ENCODE assay signal across 24 cellular contexts in genomic region chr10:47181057-47181849, GRCh38.
DNase-seq lines count a peak whose midpoint lies in the region; ATAC-seq and TF ChIP-seq lines count a peak whose summit lies in the region.
"Had no signal": no experiment of that assay in that cellular context is flagged by ENCODE, and none has a peak within 500 bp of the region (broad histone marks: within the 10 kb centered on the region; RNA-seq: fewer than 3 reads in every experiment).

No MANE protein-coding gene starts in this region.

- TF ChIP-seq CTCF in NB4 (IDR thresholded peaks at IDR 0.05; ENCODE audit: low read depth, low read length) = no peak
- no peak for TF ChIP-seq CTCF in progenitor cell of endocrine pancreas (IDR thresholded peaks at IDR 0.05; ENCODE audit: unreplicated experiment)
- no peak for TF ChIP-seq CTCF in ovary (IDR thresholded peaks at IDR 0.05)

- no peaks in the 10 kb centered on the region for H3K27me3 ChIP-seq in neuronal stem cell (ENCODE audit: control insufficient read depth in 3 of 3, insufficient read depth in 3 of 3, low read depth in 1 of 3, low read length in 3 of 3)
- no peaks in the 10 kb centered on the region for H3K27me3 ChIP-seq in ovary

- H2AK5ac ChIP-seq in neuronal stem cell (ENCODE audit: low read depth, low read length) = no peak overlapping the region

- H3K4me1 ChIP-seq in neuronal stem cell (ENCODE audit: control insufficient read depth in 2 of 2, insufficient read depth in 1 of 2, low read depth in 1 of 2, low read length in 2 of 2) = peaks cover 1 to 2% of the 10 kb centered on the region in 2 donors
- no peaks in the 10 kb centered on the region for H3K4me1 ChIP-seq in ovary (ENCODE audit: insufficient read depth)
- H3K4me1 ChIP-seq: lower lobe of right lung, psoas muscle had no signal

- no peaks in the 10 kb centered on the region for H3K9me3 ChIP-seq in neuronal stem cell (replicated peaks in 1 of 2; ENCODE audit: control insufficient read depth in 2 of 2, insufficient read depth in 1 of 2, low read depth in 1 of 2, low read length in 2 of 2)
- no peaks in the 10 kb centered on the region for H3K9me3 ChIP-seq in ovary
- H3K9me3 ChIP-seq: lower lobe of right lung, psoas muscle had no signal

- no peak overlapping the region for H3K4ac ChIP-seq in neuronal stem cell (ENCODE audit: low read length)

- H3K4me3 ChIP-seq in NB4 (ENCODE audit: low read depth, low read length) (no peak overlapping the region), neuronal stem cell (ENCODE audit: low read length in 2 of 2) (no peak overlapping the region), ovary (no peak overlapping the region)
- H3K4me3 ChIP-seq: GM12878, lower lobe of right lung, psoas muscle had no signal

- no peaks in the 10 kb centered on the region for H3K27me3 Mint-ChIP-seq in activated CD8-positive, alpha-beta T cell treated with anti-CD3 and anti-CD28 coated beads, Interleukin-2, amount 10 ng/mL, durations not matched to agents 7 days and 5 days (ENCODE audit: low read depth)
- peaks cover 4% of the 10 kb centered on the region for H3K27me3 Mint-ChIP-seq in progenitor cell of endocrine pancreas
- H3K27me3 Mint-ChIP-seq: activated B cell treated with CpG ODN at 0.5 μM for 24 hours; activated CD4-positive, alpha-beta memory T cell treated with anti-CD3 and anti-CD28 coated beads, Interleukin-2, amount 10 ng/mL, durations not matched to agents 7 days and 5 days; central memory CD8-positive, alpha-beta T cell had no signal

- H3K27ac ChIP-seq in neuronal stem cell (replicated peaks; ENCODE audit: low read length) (no peak overlapping the region), ovary (no peak overlapping the region)
- H3K27ac ChIP-seq: lower lobe of right lung, psoas muscle had no signal

- H3K14ac ChIP-seq in neuronal stem cell (ENCODE audit: low read length) = no peak overlapping the region

- no peak overlapping the region for H3K4me3 Mint-ChIP-seq in activated CD8-positive, alpha-beta T cell treated with anti-CD3 and anti-CD28 coated beads, Interleukin-2, amount 10 ng/mL, durations not matched to agents 7 days and 5 days
- H3K4me3 Mint-ChIP-seq in progenitor cell of endocrine pancreas (ENCODE audit: low read depth) = no peak overlapping the region
- H3K4me3 Mint-ChIP-seq: activated B cell treated with CpG ODN at 0.5 μM for 24 hours; activated CD4-positive, alpha-beta memory T cell treated with anti-CD3 and anti-CD28 coated beads, Interleukin-2, amount 10 ng/mL, durations not matched to agents 7 days and 5 days; central memory CD8-positive, alpha-beta T cell had no signal

- DNase-seq in activated naive CD4-positive, alpha-beta T cell treated with anti-CD3 and anti-CD28 coated beads, Interleukin-2, amount 50 U/mL, for 72 hours (ENCODE audit: low spot score in 2 of 2) = no peak
- DNase-seq in activated naive CD4-positive, alpha-beta T cell treated with Interleukin-2 at 50 U/mL for 16 hours = no peak
- peak; percentile 31 for DNase-seq in NB4 (ENCODE audit: low read depth)
- DNase-seq in activated CD8-positive, alpha-beta T cell treated with anti-CD3 and anti-CD28 coated beads, Interleukin-2, amount 10 ng/mL, durations not matched to agents 7 days and 5 days = no peak
- no peak for DNase-seq in neuronal stem cell (ENCODE audit: low spot score)
- DNase-seq in progenitor cell of endocrine pancreas (ENCODE audit: low spot score, unreplicated experiment) = no peak
- no peak for DNase-seq in sciatic nerve (ENCODE audit: low spot score)
- no peak for DNase-seq in ovary
- DNase-seq: activated B cell treated with CpG ODN at 0.5 μM for 24 hours; activated CD4-positive, alpha-beta memory T cell treated with anti-CD3 and anti-CD28 coated beads, Interleukin-2, amount 10 ng/mL, durations not matched to agents 7 days and 5 days; activated naive CD4-positive, alpha-beta T cell treated with anti-CD3 and anti-CD28 coated beads, Interleukin-2, amount 50 U/mL, for 16 hours; activated T-cell treated with anti-CD3 and anti-CD28 coated beads for 4 hours; dermis blood vessel endothelial cell; glutamatergic neuron; kidney; lower lobe of right lung; NCI-H1417 treated with DMSO at 0.1 percent for 48 hours; NCI-H2107; NCI-H510A; psoas muscle; T-helper 9 cell; trophoblast cell had no signal

- peak overlapping the region; percentile 61 for H2AFZ ChIP-seq in neuronal stem cell (ENCODE audit: low read length)

- no peak overlapping the region for H3K9ac ChIP-seq in neuronal stem cell (ENCODE audit: low read depth, low read length, poor library complexity)

- peak; percentile 30 to 64 for ATAC-seq in activated naive CD4-positive, alpha-beta T cell treated with anti-CD3 and anti-CD28 coated beads, Interleukin-2, amount 50 U/mL, for 72 hours
- ATAC-seq in activated CD8-positive, alpha-beta T cell treated with anti-CD3 and anti-CD28 coated beads, Interleukin-2, amount 10 ng/mL, durations not matched to agents 7 days and 5 days = peak; percentile 45
- no peak for ATAC-seq in sciatic nerve
- ATAC-seq: GM12878, psoas muscle had no signal

- no peak overlapping the region for H2BK5ac ChIP-seq in neuronal stem cell (ENCODE audit: low read length)

- TF ChIP-seq POLR2A in NB4 (IDR thresholded peaks at IDR 0.05; ENCODE audit: extremely low read depth, insufficient read length) (no peak), ovary (IDR thresholded peaks at IDR 0.05) (no peak)

- no peak overlapping the region for H3K4me2 ChIP-seq in neuronal stem cell (ENCODE audit: insufficient read depth, low read length, poor library complexity, severe bottlenecking)

- no peak overlapping the region for H3K18ac ChIP-seq in neuronal stem cell (ENCODE audit: low read length)

- peak overlapping the region in 1 of 2 donors; percentile 65 for H3K27ac Mint-ChIP-seq in activated naive CD4-positive, alpha-beta T cell treated with anti-CD3 and anti-CD28 coated beads, Interleukin-2, amount 50 U/mL, for 72 hours
- H3K27ac Mint-ChIP-seq in activated CD8-positive, alpha-beta T cell treated with anti-CD3 and anti-CD28 coated beads, Interleukin-2, amount 10 ng/mL, durations not matched to agents 7 days and 5 days = no peak overlapping the region
- no peak overlapping the region for H3K27ac Mint-ChIP-seq in progenitor cell of endocrine pancreas
- H3K27ac Mint-ChIP-seq: activated B cell treated with CpG ODN at 0.5 μM for 24 hours; activated CD4-positive, alpha-beta memory T cell treated with anti-CD3 and anti-CD28 coated beads, Interleukin-2, amount 10 ng/mL, durations not matched to agents 7 days and 5 days had no signal

- no peak overlapping the region for H4K8ac ChIP-seq in neuronal stem cell (ENCODE audit: low read depth, low read length)

- POLR2A ChIA-PET in activated CD8-positive, alpha-beta T cell treated with anti-CD3 and anti-CD28 coated beads, Interleukin-2, amount 10 ng/mL, durations not matched to agents 7 days and 5 days (lab: Charles Lee) = no interaction called here

- H3K79me1 ChIP-seq in neuronal stem cell (ENCODE audit: low read depth, low read length) = no peaks in the 10 kb centered on the region

- no peaks in the 10 kb centered on the region for H3K36me3 Mint-ChIP-seq in activated naive CD4-positive, alpha-beta T cell treated with anti-CD3 and anti-CD28 coated beads, Interleukin-2, amount 50 U/mL, for 72 hours
- H3K36me3 Mint-ChIP-seq in activated CD8-positive, alpha-beta T cell treated with anti-CD3 and anti-CD28 coated beads, Interleukin-2, amount 10 ng/mL, durations not matched to agents 7 days and 5 days (ENCODE audit: low read depth) = no peaks in the 10 kb centered on the region
- H3K36me3 Mint-ChIP-seq in progenitor cell of endocrine pancreas (ENCODE audit: insufficient read depth) = no peaks in the 10 kb centered on the region

- no CpG with 5 or more reads among the region's 19 CpGs for WGBS in neuronal stem cell (ENCODE audit: extremely low coverage in 2 of 2, insufficient read length in 2 of 2, insufficient replicate concordance in 1 of 2), 2 donors
- WGBS in ovary, 3 donors = 90 to 93% (median 92%) methylated on average over 19 of the region's 19 CpGs

- H4K91ac ChIP-seq in neuronal stem cell (ENCODE audit: low read depth, low read length, poor library complexity) = no peak overlapping the region

- intact Hi-C loops in sciatic nerve (cut with DNase I) = no loop called here
- intact Hi-C loops in ovary (cut with DNase I) = no loop called here

- H2BK12ac ChIP-seq in neuronal stem cell (ENCODE audit: low read length) = no peak overlapping the region

- H3K9me3 Mint-ChIP-seq in activated naive CD4-positive, alpha-beta T cell treated with anti-CD3 and anti-CD28 coated beads, Interleukin-2, amount 50 U/mL, for 72 hours = no peaks in the 10 kb centered on the region
- H3K9me3 Mint-ChIP-seq in activated CD8-positive, alpha-beta T cell treated with anti-CD3 and anti-CD28 coated beads, Interleukin-2, amount 10 ng/mL, durations not matched to agents 7 days and 5 days (ENCODE audit: insufficient read depth) = no peaks in the 10 kb centered on the region
- H3K9me3 Mint-ChIP-seq in progenitor cell of endocrine pancreas (ENCODE audit: low read depth) = no peaks in the 10 kb centered on the region
- H3K9me3 Mint-ChIP-seq: activated B cell treated with CpG ODN at 0.5 μM for 24 hours; activated CD4-positive, alpha-beta memory T cell treated with anti-CD3 and anti-CD28 coated beads, Interleukin-2, amount 10 ng/mL, durations not matched to agents 7 days and 5 days; central memory CD8-positive, alpha-beta T cell had no signal

- CTCF ChIA-PET in activated CD8-positive, alpha-beta T cell treated with anti-CD3 and anti-CD28 coated beads, Interleukin-2, amount 10 ng/mL, durations not matched to agents 7 days and 5 days (lab: Charles Lee) = interaction anchor here (1.7 kb wide), 1 partner anchor 130 kb away, joined by 6 read pairs; no protein-coding TSS in a partner anchor

- H2BK15ac ChIP-seq in neuronal stem cell (ENCODE audit: low read length) = no peak overlapping the region

- H3K23ac ChIP-seq in neuronal stem cell (ENCODE audit: low read depth, low read length, poor library complexity) = peak overlapping the region; percentile 5

- no peak overlapping the region for H2BK120ac ChIP-seq in neuronal stem cell (ENCODE audit: low read depth, low read length)

- H3K4me1 Mint-ChIP-seq in activated CD8-positive, alpha-beta T cell treated with anti-CD3 and anti-CD28 coated beads, Interleukin-2, amount 10 ng/mL, durations not matched to agents 7 days and 5 days (ENCODE audit: low read depth) = no peaks in the 10 kb centered on the region
- no peaks in the 10 kb centered on the region for H3K4me1 Mint-ChIP-seq in progenitor cell of endocrine pancreas (ENCODE audit: low read depth)
- H3K4me1 Mint-ChIP-seq: activated B cell treated with CpG ODN at 0.5 μM for 24 hours; activated CD4-positive, alpha-beta memory T cell treated with anti-CD3 and anti-CD28 coated beads, Interleukin-2, amount 10 ng/mL, durations not matched to agents 7 days and 5 days; central memory CD8-positive, alpha-beta T cell had no signal

- no peak for TF ChIP-seq EP300 in ovary (IDR thresholded peaks at IDR 0.05)

- H3K36me3 ChIP-seq in neuronal stem cell (replicated peaks in 1 of 2; ENCODE audit: control insufficient read depth in 2 of 2, insufficient read depth in 2 of 2, low read length in 2 of 2) = no peaks in the 10 kb centered on the region
- H3K36me3 ChIP-seq in ovary = no peaks in the 10 kb centered on the region
- H3K36me3 ChIP-seq: lower lobe of right lung had no signal
